ENCODE assay signal across 8 cellular contexts in genomic region chr3:27596334-27596841, GRCh38.
DNase-seq lines count a peak whose midpoint lies in the region; ATAC-seq, FAIRE-seq and TF ChIP-seq lines count a peak whose summit lies in the region.

No MANE protein-coding gene starts in this region.

- no peak overlapping the region for H4K8ac ChIP-seq in neuronal stem cell (ENCODE audit: low read depth, low read length)

- no peak overlapping the region for H2AK5ac ChIP-seq in neuronal stem cell (ENCODE audit: low read depth, low read length)

- H2BK5ac ChIP-seq in neuronal stem cell (ENCODE audit: low read length) = no peak overlapping the region

- H3K36me3 ChIP-seq in neuronal stem cell (replicated peaks in 1 of 2; ENCODE audit: control insufficient read depth in 2 of 2, insufficient read depth in 2 of 2, low read length in 2 of 2) = no peaks in the 10 kb centered on the region

- H3K9me3 ChIP-seq in neuronal stem cell (replicated peaks in 1 of 2; ENCODE audit: control insufficient read depth in 2 of 2, insufficient read depth in 1 of 2, low read depth in 1 of 2, low read length in 2 of 2) = no peaks in the 10 kb centered on the region

- no CpG with 5 or more reads among the region's 3 CpGs for WGBS in neuronal stem cell (ENCODE audit: extremely low coverage in 2 of 2, insufficient read length in 2 of 2, insufficient replicate concordance in 1 of 2), 2 donors

- H4K91ac ChIP-seq in neuronal stem cell (ENCODE audit: low read depth, low read length, poor library complexity) = no peak overlapping the region

- no peak overlapping the region for H3K9ac ChIP-seq in neuronal stem cell (ENCODE audit: low read depth, low read length, poor library complexity)

- no peak overlapping the region for H2BK12ac ChIP-seq in neuronal stem cell (ENCODE audit: low read length)

- DNase-seq in DMS79 treated with DMSO at 0.1 percent for 48 hours (lab: John Stamatoyannopoulos, UW) (peak; percentile 69), NAMALWA (ENCODE audit: low spot score) (peak; percentile 62), fibroblast of the aortic adventitia (ENCODE audit: low read depth) (peak; percentile 68), frontal cortex (ENCODE audit: low spot score in 2 of 2) (no peak), neuronal stem cell (ENCODE audit: low spot score) (no peak), GM19239 (ENCODE audit: insufficient read length, low spot score) (no peak), HK-2 (ENCODE audit: unreplicated experiment) (no peak)

- no peak overlapping the region for H2AFZ ChIP-seq in neuronal stem cell (ENCODE audit: low read length)

- no peak overlapping the region for H2BK120ac ChIP-seq in neuronal stem cell (ENCODE audit: low read depth, low read length)

- H3K23ac ChIP-seq in neuronal stem cell (ENCODE audit: low read depth, low read length, poor library complexity) = no peak overlapping the region

- no peak overlapping the region for H3K4ac ChIP-seq in neuronal stem cell (ENCODE audit: low read length)

- no peaks in the 10 kb centered on the region for H3K27me3 ChIP-seq in neuronal stem cell (ENCODE audit: control insufficient read depth in 3 of 3, insufficient read depth in 3 of 3, low read depth in 1 of 3, low read length in 3 of 3)

- H3K27ac ChIP-seq in neuronal stem cell (replicated peaks; ENCODE audit: low read length) = no peak overlapping the region

- no peak overlapping the region for H3K4me2 ChIP-seq in neuronal stem cell (ENCODE audit: insufficient read depth, low read length, poor library complexity, severe bottlenecking)

- H3K14ac ChIP-seq in neuronal stem cell (ENCODE audit: low read length) = no peak overlapping the region

- no peak overlapping the region for H3K4me3 ChIP-seq in fibroblast of the aortic adventitia (ENCODE audit: low read depth, low read length)
- H3K4me3 ChIP-seq in neuronal stem cell (ENCODE audit: low read length in 2 of 2) = no peak overlapping the region

- no peak overlapping the region for H3K18ac ChIP-seq in neuronal stem cell (ENCODE audit: low read length)

- TF ChIP-seq CTCF in fibroblast of the aortic adventitia (IDR thresholded peaks at IDR 0.05; ENCODE audit: insufficient read depth, low read length) = no peak

- peak; percentile 79 for ATAC-seq in GM21717 (IDR thresholded peaks at IDR 0.05; ENCODE audit: unreplicated experiment)

- peaks cover 0 to 3% of the 10 kb centered on the region in 2 donors for H3K4me1 ChIP-seq in neuronal stem cell (ENCODE audit: control insufficient read depth in 2 of 2, insufficient read depth in 1 of 2, low read depth in 1 of 2, low read length in 2 of 2)

- H2BK15ac ChIP-seq in neuronal stem cell (ENCODE audit: low read length) = no peak overlapping the region

- FAIRE-seq in frontal cortex (lab: Jason Lieb, UNC) (no peak), GM19239 (lab: Jason Lieb, UNC) (no peak)

- H3K79me1 ChIP-seq in neuronal stem cell (ENCODE audit: low read depth, low read length) = no peaks in the 10 kb centered on the region

Comparison
In these comparisons a context has a peak if more than half of its experiments do, and no peak if none do; other contexts are left out.
1. DNase-seq: peak in DMS79 treated with DMSO at 0.1 percent for 48 hours (single experiment), NAMALWA (single experiment) and fibroblast of the aortic adventitia (single experiment); none in frontal cortex (0 of 2), neuronal stem cell (single experiment), GM19239 (single experiment) and HK-2 (single experiment).